ENCODE assay signal across 1 cellular context in the genomic region with DNA sequence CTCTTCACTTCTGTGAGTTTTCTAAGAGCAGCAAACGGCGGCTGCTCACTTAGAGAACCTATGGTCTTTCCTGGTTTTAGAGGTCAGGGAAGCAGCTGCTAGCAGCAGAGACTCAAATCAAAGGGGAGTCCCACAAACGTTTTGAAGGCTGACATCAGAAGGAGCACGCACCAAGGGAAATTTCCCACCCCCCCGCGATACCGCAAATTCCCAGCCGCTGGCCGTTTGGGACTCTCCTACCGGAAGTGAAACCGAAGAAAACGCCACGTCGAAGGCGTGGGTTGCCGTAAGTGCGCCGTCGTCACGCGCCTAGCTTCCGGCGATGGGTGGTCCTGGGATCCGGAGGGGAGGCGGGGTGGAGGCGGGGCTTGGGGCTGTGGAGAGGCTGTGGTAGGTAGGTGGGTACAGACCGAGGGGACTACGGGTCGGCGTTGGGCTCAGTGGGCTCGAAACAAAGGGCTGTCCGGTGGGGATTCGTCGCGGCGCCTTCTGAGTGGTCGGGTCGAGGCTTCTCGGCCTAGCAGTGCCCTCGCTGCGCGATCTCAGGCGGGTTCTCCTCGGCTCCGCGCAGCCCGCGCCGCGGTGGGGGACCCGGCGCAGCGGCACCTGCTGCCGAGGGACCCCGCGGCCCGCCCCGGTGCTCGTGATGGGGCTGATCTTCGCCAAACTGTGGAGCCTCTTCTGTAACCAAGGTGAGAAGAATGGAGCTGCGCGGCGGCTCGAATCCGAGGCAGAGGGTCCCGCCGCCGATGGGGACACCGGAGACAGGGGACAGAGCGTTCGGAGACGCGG.
A peak's percentile ranks its signal among the peaks of the same experiment; 100 is the strongest.
TF ChIP-seq lines count a peak whose summit lies in the region.

TSS of gene ARL5B (plus strand) at position 440 of the 792 bp plus-strand sequence. CDS start at position 647, 207 bp downstream.

TF ChIP-seq in HepG2, 621 proteins besides CTCF, POLR2A, EP300 and RAD21 (continued from another document and continues in another):
- peak; percentile 18; the same call in 1 of the 2 replicates for TF ChIP-seq HOMEZ (CRISPR knock-in tag; IDR thresholded peaks at IDR 0.05; ENCODE audit: low read depth)
- TF ChIP-seq FOXA3 (CRISPR knock-in tag; IDR thresholded peaks at IDR 0.05), result peak; percentile 44
- TF ChIP-seq, protein P1, sequence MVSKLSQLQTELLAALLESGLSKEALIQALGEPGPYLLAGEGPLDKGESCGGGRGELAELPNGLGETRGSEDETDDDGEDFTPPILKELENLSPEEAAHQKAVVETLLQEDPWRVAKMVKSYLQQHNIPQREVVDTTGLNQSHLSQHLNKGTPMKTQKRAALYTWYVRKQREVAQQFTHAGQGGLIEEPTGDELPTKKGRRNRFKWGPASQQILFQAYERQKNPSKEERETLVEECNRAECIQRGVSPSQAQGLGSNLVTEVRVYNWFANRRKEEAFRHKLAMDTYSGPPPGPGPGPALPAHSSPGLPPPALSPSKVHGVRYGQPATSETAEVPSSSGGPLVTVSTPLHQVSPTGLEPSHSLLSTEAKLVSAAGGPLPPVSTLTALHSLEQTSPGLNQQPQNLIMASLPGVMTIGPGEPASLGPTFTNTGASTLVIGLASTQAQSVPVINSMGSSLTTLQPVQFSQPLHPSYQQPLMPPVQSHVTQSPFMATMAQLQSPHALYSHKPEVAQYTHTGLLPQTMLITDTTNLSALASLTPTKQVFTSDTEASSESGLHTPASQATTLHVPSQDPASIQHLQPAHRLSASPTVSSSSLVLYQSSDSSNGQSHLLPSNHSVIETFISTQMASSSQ (IDR thresholded peaks at IDR 0.05; ENCODE audit: low read depth), result peak; percentile 23; the same call in 1 of the 2 replicates
- TF ChIP-seq, protein P1 (CRISPR knock-in tag; IDR thresholded peaks at IDR 0.05; ENCODE audit: borderline replicate concordance), result 0 out of 2 replicates have a peak, but pooled peaks have one; percentile 50
- TF ChIP-seq YY1 (IDR thresholded peaks at IDR 0.05; ENCODE audit: insufficient read depth, insufficient replicate concordance, low read depth, low read length), result peak; percentile 47
- TF ChIP-seq, protein P2, sequence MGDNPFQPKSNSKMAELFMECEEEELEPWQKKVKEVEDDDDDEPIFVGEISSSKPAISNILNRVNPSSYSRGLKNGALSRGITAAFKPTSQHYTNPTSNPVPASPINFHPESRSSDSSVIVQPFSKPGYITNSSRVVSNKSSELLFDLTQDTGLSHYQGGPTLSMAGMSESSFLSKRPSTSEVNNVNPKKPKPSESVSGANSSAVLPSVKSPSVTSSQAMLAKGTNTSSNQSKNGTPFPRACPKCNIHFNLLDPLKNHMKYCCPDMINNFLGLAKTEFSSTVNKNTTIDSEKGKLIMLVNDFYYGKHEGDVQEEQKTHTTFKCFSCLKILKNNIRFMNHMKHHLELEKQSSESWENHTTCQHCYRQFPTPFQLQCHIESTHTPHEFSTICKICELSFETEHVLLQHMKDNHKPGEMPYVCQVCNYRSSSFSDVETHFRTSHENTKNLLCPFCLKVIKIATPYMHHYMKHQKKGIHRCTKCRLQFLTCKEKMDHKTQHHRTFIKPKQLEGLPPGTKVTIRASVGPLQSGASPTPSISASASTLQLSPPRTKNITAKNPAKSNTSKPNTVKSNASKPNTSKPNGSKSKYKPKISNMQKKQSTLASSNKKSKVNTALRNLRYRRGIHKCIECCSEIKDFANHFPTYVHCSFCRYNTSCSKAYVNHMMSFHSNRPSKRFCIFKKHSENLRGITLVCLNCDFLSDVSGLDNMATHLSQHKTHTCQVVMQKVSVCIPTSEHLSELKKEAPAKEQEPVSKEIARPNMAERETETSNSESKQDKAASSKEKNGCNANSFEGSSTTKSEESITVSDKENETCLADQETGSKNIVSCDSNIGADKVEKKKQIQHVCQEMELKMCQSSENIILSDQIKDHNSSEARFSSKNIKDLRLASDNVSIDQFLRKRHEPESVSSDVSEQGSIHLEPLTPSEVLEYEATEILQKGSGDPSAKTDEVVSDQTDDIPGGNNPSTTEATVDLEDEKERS (CRISPR knock-in tag; IDR thresholded peaks at IDR 0.05), result no peak
- peak; percentile 50; the same call in 1 of the 2 replicates for TF ChIP-seq TGIF2 (CRISPR knock-in tag; IDR thresholded peaks at IDR 0.05)
- TF ChIP-seq, protein P3, sequence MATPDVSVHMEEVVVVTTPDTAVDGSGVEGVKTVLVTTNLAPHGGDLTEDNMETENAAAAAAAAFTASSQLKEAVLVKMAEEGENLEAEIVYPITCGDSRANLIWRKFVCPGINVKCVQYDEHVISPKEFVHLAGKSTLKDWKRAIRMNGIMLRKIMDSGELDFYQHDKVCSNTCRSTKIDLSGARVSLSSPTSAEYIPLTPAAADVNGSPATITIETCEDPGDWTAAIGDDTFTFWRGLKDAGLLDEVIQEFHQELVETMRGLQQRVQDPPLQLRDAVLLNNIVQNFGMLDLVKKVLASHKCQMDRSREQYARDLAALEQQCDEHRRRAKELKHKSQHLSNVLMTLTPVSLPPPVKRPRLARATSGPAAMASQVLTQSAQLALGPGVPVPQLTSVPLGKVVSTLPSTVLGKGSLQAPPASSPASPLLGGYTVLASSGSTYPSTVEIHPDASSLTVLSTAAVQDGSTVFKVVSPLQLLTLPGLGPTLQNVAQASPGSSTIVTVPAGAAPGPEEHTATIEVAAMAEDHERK (CRISPR knock-in tag; IDR thresholded peaks at IDR 0.05; ENCODE audit: low read depth), result peak; percentile 87
- TF ChIP-seq SOX5 (CRISPR knock-in tag; IDR thresholded peaks at IDR 0.05; ENCODE audit: borderline replicate concordance), result peak; percentile 32; the same call in 1 of the 2 replicates
- TF ChIP-seq MLLT10 (CRISPR knock-in tag; IDR thresholded peaks at IDR 0.05), result no peak
- TF ChIP-seq ZNF557 (CRISPR knock-in tag; IDR thresholded peaks at IDR 0.05), result peak; percentile 82
- TF ChIP-seq RBAK (CRISPR knock-in tag; IDR thresholded peaks at IDR 0.05), result no peak
- TF ChIP-seq ZNF878 (CRISPR knock-in tag; IDR thresholded peaks at IDR 0.05), result 0 out of 2 replicates have a peak, but pooled peaks have one; percentile 67
- TF ChIP-seq FOSL1 (CRISPR knock-in tag; IDR thresholded peaks at IDR 0.05; ENCODE audit: borderline replicate concordance), result no peak
- TF ChIP-seq, protein P4, sequence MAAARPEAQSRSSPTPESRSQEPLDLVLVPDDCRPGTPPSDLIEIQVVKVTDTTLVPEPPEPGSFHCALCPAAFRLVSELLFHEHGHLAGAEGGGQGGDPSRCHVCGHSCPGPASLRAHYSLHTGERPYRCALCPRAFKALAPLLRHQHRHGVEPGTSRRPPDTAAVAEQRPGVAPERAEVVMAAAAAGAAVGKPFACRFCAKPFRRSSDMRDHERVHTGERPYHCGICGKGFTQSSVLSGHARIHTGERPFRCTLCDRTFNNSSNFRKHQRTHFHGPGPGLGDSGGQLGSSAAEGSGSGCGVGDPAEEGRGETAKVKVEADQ (CRISPR knock-in tag; IDR thresholded peaks at IDR 0.05; ENCODE audit: borderline replicate concordance), result no peak
- no peak for TF ChIP-seq ZSCAN22 (CRISPR knock-in tag; IDR thresholded peaks at IDR 0.05)
- TF ChIP-seq, protein P5, sequence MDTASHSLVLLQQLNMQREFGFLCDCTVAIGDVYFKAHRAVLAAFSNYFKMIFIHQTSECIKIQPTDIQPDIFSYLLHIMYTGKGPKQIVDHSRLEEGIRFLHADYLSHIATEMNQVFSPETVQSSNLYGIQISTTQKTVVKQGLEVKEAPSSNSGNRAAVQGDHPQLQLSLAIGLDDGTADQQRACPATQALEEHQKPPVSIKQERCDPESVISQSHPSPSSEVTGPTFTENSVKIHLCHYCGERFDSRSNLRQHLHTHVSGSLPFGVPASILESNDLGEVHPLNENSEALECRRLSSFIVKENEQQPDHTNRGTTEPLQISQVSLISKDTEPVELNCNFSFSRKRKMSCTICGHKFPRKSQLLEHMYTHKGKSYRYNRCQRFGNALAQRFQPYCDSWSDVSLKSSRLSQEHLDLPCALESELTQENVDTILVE (CRISPR knock-in tag; IDR thresholded peaks at IDR 0.05), result peak; percentile 85
- peak; percentile 45; the same call in 1 of the 2 replicates for TF ChIP-seq CEBPG (CRISPR knock-in tag; IDR thresholded peaks at IDR 0.05)
- TF ChIP-seq ZNF296 (CRISPR knock-in tag; conservative IDR thresholded peaks at IDR 0.05), result no peak
- peak; percentile 79; the same call in 1 of the 2 replicates for TF ChIP-seq ZNF567 (CRISPR knock-in tag; IDR thresholded peaks at IDR 0.05; ENCODE audit: borderline replicate concordance)
- TF ChIP-seq CHD4 (IDR thresholded peaks at IDR 0.05; ENCODE audit: borderline replicate concordance, low read length), result no peak
- TF ChIP-seq ZNF468 (CRISPR knock-in tag; IDR thresholded peaks at IDR 0.05), result no peak
- no peak; the same call in 1 of the 2 replicates for TF ChIP-seq MIXL1 (CRISPR knock-in tag; IDR thresholded peaks at IDR 0.05)
- TF ChIP-seq ISX (CRISPR knock-in tag; conservative IDR thresholded peaks at IDR 0.05), result no peak
- TF ChIP-seq, protein P6, sequence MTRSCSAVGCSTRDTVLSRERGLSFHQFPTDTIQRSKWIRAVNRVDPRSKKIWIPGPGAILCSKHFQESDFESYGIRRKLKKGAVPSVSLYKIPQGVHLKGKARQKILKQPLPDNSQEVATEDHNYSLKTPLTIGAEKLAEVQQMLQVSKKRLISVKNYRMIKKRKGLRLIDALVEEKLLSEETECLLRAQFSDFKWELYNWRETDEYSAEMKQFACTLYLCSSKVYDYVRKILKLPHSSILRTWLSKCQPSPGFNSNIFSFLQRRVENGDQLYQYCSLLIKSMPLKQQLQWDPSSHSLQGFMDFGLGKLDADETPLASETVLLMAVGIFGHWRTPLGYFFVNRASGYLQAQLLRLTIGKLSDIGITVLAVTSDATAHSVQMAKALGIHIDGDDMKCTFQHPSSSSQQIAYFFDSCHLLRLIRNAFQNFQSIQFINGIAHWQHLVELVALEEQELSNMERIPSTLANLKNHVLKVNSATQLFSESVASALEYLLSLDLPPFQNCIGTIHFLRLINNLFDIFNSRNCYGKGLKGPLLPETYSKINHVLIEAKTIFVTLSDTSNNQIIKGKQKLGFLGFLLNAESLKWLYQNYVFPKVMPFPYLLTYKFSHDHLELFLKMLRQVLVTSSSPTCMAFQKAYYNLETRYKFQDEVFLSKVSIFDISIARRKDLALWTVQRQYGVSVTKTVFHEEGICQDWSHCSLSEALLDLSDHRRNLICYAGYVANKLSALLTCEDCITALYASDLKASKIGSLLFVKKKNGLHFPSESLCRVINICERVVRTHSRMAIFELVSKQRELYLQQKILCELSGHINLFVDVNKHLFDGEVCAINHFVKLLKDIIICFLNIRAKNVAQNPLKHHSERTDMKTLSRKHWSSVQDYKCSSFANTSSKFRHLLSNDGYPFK (CRISPR knock-in tag; IDR thresholded peaks at IDR 0.05; ENCODE audit: borderline replicate concordance), result peak; percentile 64; the same call in 1 of the 2 replicates
- TF ChIP-seq MXD3 (CRISPR knock-in tag; IDR thresholded peaks at IDR 0.05), result peak; percentile 65
- TF ChIP-seq HDAC1 (CRISPR knock-in tag; IDR thresholded peaks at IDR 0.05), result peak; percentile 60
- TF ChIP-seq NPAS2 (CRISPR knock-in tag; IDR thresholded peaks at IDR 0.05; ENCODE audit: borderline replicate concordance), result no peak
- no peak for TF ChIP-seq MYNN (CRISPR knock-in tag; IDR thresholded peaks at IDR 0.05; ENCODE audit: low read depth)
- TF ChIP-seq ZBTB43 (CRISPR knock-in tag; conservative IDR thresholded peaks at IDR 0.05), result no peak
- TF ChIP-seq ELF1 (CRISPR knock-in tag; IDR thresholded peaks at IDR 0.05), result peak; percentile 90
- TF ChIP-seq, protein P7, sequence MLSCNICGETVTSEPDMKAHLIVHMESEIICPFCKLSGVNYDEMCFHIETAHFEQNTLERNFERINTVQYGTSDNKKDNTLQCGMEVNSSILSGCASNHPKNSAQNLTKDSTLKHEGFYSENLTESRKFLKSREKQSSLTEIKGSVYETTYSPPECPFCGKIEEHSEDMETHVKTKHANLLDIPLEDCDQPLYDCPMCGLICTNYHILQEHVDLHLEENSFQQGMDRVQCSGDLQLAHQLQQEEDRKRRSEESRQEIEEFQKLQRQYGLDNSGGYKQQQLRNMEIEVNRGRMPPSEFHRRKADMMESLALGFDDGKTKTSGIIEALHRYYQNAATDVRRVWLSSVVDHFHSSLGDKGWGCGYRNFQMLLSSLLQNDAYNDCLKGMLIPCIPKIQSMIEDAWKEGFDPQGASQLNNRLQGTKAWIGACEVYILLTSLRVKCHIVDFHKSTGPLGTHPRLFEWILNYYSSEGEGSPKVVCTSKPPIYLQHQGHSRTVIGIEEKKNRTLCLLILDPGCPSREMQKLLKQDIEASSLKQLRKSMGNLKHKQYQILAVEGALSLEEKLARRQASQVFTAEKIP (CRISPR knock-in tag; IDR thresholded peaks at IDR 0.05; ENCODE audit: borderline replicate concordance), result 0 out of 2 replicates have a peak, but pooled peaks have one; percentile 53
- TF ChIP-seq ZNF709 (CRISPR knock-in tag; IDR thresholded peaks at IDR 0.05), result 0 out of 2 replicates have a peak, but pooled peaks have one; percentile 51
- TF ChIP-seq KDM2A (CRISPR knock-in tag; IDR thresholded peaks at IDR 0.05; ENCODE audit: borderline replicate concordance, low read depth), result peak; percentile 76
- peak; percentile 36; the same call in 1 of the 2 replicates for TF ChIP-seq EEA1 (CRISPR knock-in tag; IDR thresholded peaks at IDR 0.05; ENCODE audit: borderline replicate concordance)
